24 cellular contexts compared by ENCODE assay signal in the genomic region with DNA sequence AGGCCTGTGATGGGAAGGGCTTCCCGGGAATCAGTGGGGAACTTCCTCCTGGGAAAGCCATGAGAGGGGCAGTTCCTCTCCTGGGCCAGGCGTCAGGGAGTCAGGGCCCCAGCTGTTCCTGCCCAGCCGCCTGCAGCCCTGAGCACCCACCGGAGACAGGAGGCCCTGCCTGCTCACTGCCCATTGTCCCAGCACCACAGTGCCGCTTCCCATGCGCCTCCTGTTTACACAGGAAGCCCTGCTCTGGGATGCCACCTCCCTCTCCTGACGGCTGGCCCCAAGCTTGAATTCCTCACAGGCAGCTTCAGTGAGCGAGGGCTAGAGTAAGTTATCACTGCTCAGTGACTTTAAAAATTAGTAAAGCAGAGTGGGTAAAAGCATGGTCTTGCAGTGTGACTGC. TPM values are rescaled to one million over a fixed set of nuclear protein-coding genes. Genes with fewer than 3 reads are reported as not detected.
DNase-seq lines count a peak whose midpoint lies in the region; ATAC-seq, FAIRE-seq and TF ChIP-seq lines count a peak whose summit lies in the region.
"Had no signal": no experiment of that assay in that cellular context is flagged by ENCODE, and none has a peak within 500 bp of the region (broad histone marks: within the 10 kb centered on the region; RNA-seq: fewer than 3 reads in every experiment).

No MANE protein-coding gene starts in this region.

- FAIRE-seq in H1 (lab: Jason Lieb, UNC), result no peak
- FAIRE-seq: GM12892, GM18507, HTR-8/SVneo had no signal

- H3K27ac Mint-ChIP-seq in activated naive CD8-positive, alpha-beta T cell treated with anti-CD3 and anti-CD28 coated beads, Interleukin-2, amount 50 U/mL, for 24 hours, result no peak overlapping the region
- H3K27ac Mint-ChIP-seq: CD4-positive, alpha-beta memory T cell; HFFc6 had no signal

- no peak overlapping the region for H3K4me2 ChIP-seq in H1 (ENCODE audit: insufficient read depth in 1 of 2, low read depth in 2 of 2, low read length in 2 of 2)
- H3K4me2 ChIP-seq: BLaER1 had no signal

- TF ChIP-seq RAD21 in H1 (IDR thresholded peaks at IDR 0.05 in 1 of 2, conservative IDR thresholded peaks at IDR 0.05 in 1 of 2; ENCODE audit: low read depth in 2 of 2, low read length in 2 of 2), result no peak

- H2AFZ ChIP-seq in H1 (ENCODE audit: low read length), result 0 out of 2 replicates have a peak overlapping the region, but pooled peaks have one; percentile 20
- H2AFZ ChIP-seq: GM23248 had no signal

- H2BK5ac ChIP-seq in H1 (ENCODE audit: low read depth, low read length), result no peak overlapping the region

- H3K79me2 ChIP-seq in H1 (ENCODE audit: control insufficient read depth in 1 of 2, insufficient read depth in 2 of 2, low read length in 2 of 2), result no peaks in the 10 kb centered on the region

- H2BK15ac ChIP-seq in H1 (ENCODE audit: low read length), result no peak overlapping the region

- H3K14ac ChIP-seq in H1 (ENCODE audit: insufficient read length), result no peak overlapping the region

- H3K23me2 ChIP-seq in H1 (ENCODE audit: low read depth, low read length), result no peaks in the 10 kb centered on the region

- H3K4me1 ChIP-seq in right atrium auricular region (peaks cover 0 to 6% of the 10 kb centered on the region in 2 donors), H1 (replicated peaks in 1 of 4; ENCODE audit: control insufficient read depth in 3 of 4, insufficient read depth in 4 of 4, low read length in 3 of 4) (no peaks in the 10 kb centered on the region; a peak in 1 of 7 replicates)

- no peak for TF ChIP-seq EP300 in H1 (IDR thresholded peaks at IDR 0.05; ENCODE audit: borderline replicate concordance in 1 of 2, low read depth in 2 of 2, low read length in 2 of 2)

- peaks cover 2% of the 10 kb centered on the region for H3K36me3 Mint-ChIP-seq in activated naive CD8-positive, alpha-beta T cell treated with anti-CD3 and anti-CD28 coated beads, Interleukin-2, amount 50 U/mL, for 24 hours (ENCODE audit: low read depth)

- H3K36me3 ChIP-seq in right atrium auricular region (no peaks in the 10 kb centered on the region), H1 (ENCODE audit: control insufficient read depth in 2 of 4, insufficient read depth in 4 of 4, low read length in 3 of 4) (no peaks in the 10 kb centered on the region)
- H3K36me3 ChIP-seq: BLaER1 had no signal

- peaks cover 9% of the 10 kb centered on the region for H3K4me1 Mint-ChIP-seq in activated naive CD8-positive, alpha-beta T cell treated with anti-CD3 and anti-CD28 coated beads, Interleukin-2, amount 50 U/mL, for 24 hours

- peaks cover 65% of the 10 kb centered on the region for H3K27me3 Mint-ChIP-seq in activated naive CD8-positive, alpha-beta T cell treated with anti-CD3 and anti-CD28 coated beads, Interleukin-2, amount 50 U/mL, for 24 hours

- H2BK20ac ChIP-seq in H1 (ENCODE audit: low read length), result no peak overlapping the region

- peaks cover 19% of the 10 kb centered on the region for H3K9me3 Mint-ChIP-seq in activated naive CD8-positive, alpha-beta T cell treated with anti-CD3 and anti-CD28 coated beads, Interleukin-2, amount 50 U/mL, for 24 hours

- peak; percentile 61 for DNase-seq in cardiac septum (ENCODE audit: low spot score)
- DNase-seq in right atrium auricular region (ENCODE audit: low spot score), result no peak
- DNase-seq in H1 (ENCODE audit: low read depth in 1 of 2, low spot score in 2 of 2), result no peak
- peak; percentile 23 for DNase-seq in kidney tubule cell (ENCODE audit: low spot score)
- no peak for DNase-seq in KG1 (lab: John Stamatoyannopoulos, UW)
- DNase-seq in activated naive CD8-positive, alpha-beta T cell treated with anti-CD3 and anti-CD28 coated beads, Interleukin-2, amount 50 U/mL, for 24 hours, result no peak
- DNase-seq: 8988T; CD4-positive, alpha-beta memory T cell; DMS153; DMS79; GDM1; GM23248; H7; HFFc6 had no signal

- H4K20me1 ChIP-seq in H1 (replicated peaks in 1 of 2; ENCODE audit: control insufficient read depth in 1 of 2, insufficient read depth in 2 of 2, low read length in 2 of 2), result no peaks in the 10 kb centered on the region
- H4K20me1 ChIP-seq: BLaER1 had no signal

- H3K18ac ChIP-seq in H1 (ENCODE audit: extremely low read depth, low read length), result no peak overlapping the region

- TF ChIP-seq CTCF in right atrium auricular region (IDR thresholded peaks at IDR 0.05) (no peak), H1 (IDR thresholded peaks at IDR 0.05; ENCODE audit: control extremely low read depth in 1 of 3, insufficient read depth in 1 of 3, low read depth in 1 of 3, low read length in 3 of 3) (no peak)

- 81% methylated on average over 8 of the region's 8 CpGs; no CpG with 5 or more reads in 1 of the 2 experiments for WGBS in H1 (ENCODE audit: extremely low coverage in 1 of 2, insufficient coverage in 1 of 2, insufficient read length in 1 of 2, insufficient replicate concordance in 2 of 2, low coverage in 1 of 2, low lambda C conversion rate in 2 of 2, missing lambda C conversion rate in 1 of 2), 2 experiments

- no peaks in the 10 kb centered on the region for H3K79me1 ChIP-seq in H1 (ENCODE audit: low read depth, low read length)

- H3K23ac ChIP-seq in H1 (ENCODE audit: insufficient read length), result no peak overlapping the region

- H3K4ac ChIP-seq in H1 (replicated peaks; ENCODE audit: insufficient read length, low read depth, low read length), result no peak overlapping the region

- ATAC-seq in activated naive CD8-positive, alpha-beta T cell treated with anti-CD3 and anti-CD28 coated beads, Interleukin-2, amount 50 U/mL, for 24 hours, result no peak
- ATAC-seq in HG03565 (IDR thresholded peaks at IDR 0.05; ENCODE audit: unreplicated experiment), result no peak
- ATAC-seq: HCT116 had no signal

- H3K27me3 ChIP-seq in right atrium auricular region (peaks cover 7 to 21% of the 10 kb centered on the region in 2 donors), H1 (replicated peaks in 1 of 4; ENCODE audit: control insufficient read depth in 3 of 4, extremely low read depth in 1 of 4, insufficient read depth in 3 of 4, low read length in 3 of 4) (peaks cover 5 to 15% (median 10%) of the 10 kb centered on the region in 4 experiments)
- H3K27me3 ChIP-seq: BLaER1 had no signal

- no peak overlapping the region for H4K5ac ChIP-seq in H1 (ENCODE audit: insufficient read length, low read depth, low read length)

- no peak overlapping the region for H4K8ac ChIP-seq in H1 (ENCODE audit: extremely low read depth, insufficient read depth, low read length)

- no peak overlapping the region for H3K27ac ChIP-seq in right atrium auricular region
- no peak overlapping the region; the same call in 1 of the 2 replicates for H3K27ac ChIP-seq in H1 (ENCODE audit: low read depth, low read length)
- H3K27ac ChIP-seq: BLaER1, GM23248 had no signal

- no peak overlapping the region for H2AK5ac ChIP-seq in H1 (ENCODE audit: low read depth, low read length)

- no peak overlapping the region for H2BK120ac ChIP-seq in H1 (replicated peaks; ENCODE audit: low read depth, low read length)

- intact Hi-C loops in cardiac septum (cut with DNase I), result no loop called here

- no peak overlapping the region for H3K4me3 Mint-ChIP-seq in activated naive CD8-positive, alpha-beta T cell treated with anti-CD3 and anti-CD28 coated beads, Interleukin-2, amount 50 U/mL, for 24 hours
- H3K4me3 Mint-ChIP-seq: CD14-positive monocyte; CD4-positive, alpha-beta memory T cell; HFFc6 had no signal

- H3K9me3 ChIP-seq in right atrium auricular region (peaks cover 0 to 27% of the 10 kb centered on the region in 2 donors), H1 (ENCODE audit: insufficient read depth in 2 of 2, low read depth in 1 of 2, low read length in 1 of 2) (peaks cover 0 to 7% of the 10 kb centered on the region in 2 experiments; a peak in 2 of 4 replicates)

- H3K56ac ChIP-seq in H1 (replicated peaks; ENCODE audit: insufficient read length, low read depth, low read length), result no peak overlapping the region

- H4K91ac ChIP-seq in H1 (replicated peaks; ENCODE audit: insufficient read length, low read length), result no peak overlapping the region

- H3K9ac ChIP-seq in H1 (replicated peaks in 1 of 4; ENCODE audit: extremely low read depth in 1 of 4, low read depth in 3 of 4, low read length in 3 of 4), result no peak overlapping the region
- H3K9ac ChIP-seq: BLaER1, GM23248 had no signal

- H3K4me3 ChIP-seq in right atrium auricular region (no peak overlapping the region), H1 (ENCODE audit: extremely low read depth in 1 of 4, insufficient read depth in 2 of 4, low read depth in 3 of 4, low read length in 4 of 4) (no peak overlapping the region)
- H3K4me3 ChIP-seq: BLaER1, GM23248 had no signal

- no peak for TF ChIP-seq POLR2A in H1 (IDR thresholded peaks at IDR 0.05; ENCODE audit: control extremely low read depth in 1 of 2, low read depth in 2 of 2, low read length in 2 of 2)

- POLR2A ChIA-PET in H1 (lab: Charles Lee; ENCODE audit: partially characterized antibody), result interaction anchor here (8.0 kb wide), 1 partner anchor 15 kb away, joined by 84 read pairs; the partner anchor contains the start of genes FOXL2 and FOXL2NB

- CTCF ChIA-PET in H1 (lab: Charles Lee; ENCODE audit: partially characterized antibody), result interaction anchor here (0.6 to 4.9 kb wide), 6 partner anchors 8 to 465 kb away, joined by 5 to 35 read pairs (median 18); partner anchors contain the start of genes FOXL2 and FOXL2NB

- no peak overlapping the region for H2BK12ac ChIP-seq in H1 (ENCODE audit: low read depth, low read length)

RNA-seq across cellular contexts. Expression of gene FOXL2NB, which starts 16.1 kb away (rescaled TPM):
- not detected for total RNA-seq in cardiac septum
- total RNA-seq in right atrium auricular region, result not detected
- 7.3 and 7.9 TPM in 2 replicates for total RNA-seq in H1 (2021; fragmentation: NEBNext Ultra II Directional; extraction: Animal tissue kit (Norgen Biotek cat#: 25700))
- 5.4 and 12.8 TPM in 2 replicates for polyA plus RNA-seq in H1 (2011; rRNA removed)
- polyA plus RNA-seq in H1 (2011; cell fraction: cytosol; rRNA removed), result 12.2 TPM
- polyA plus RNA-seq in H1 (2011; cell fraction: nucleus; rRNA removed), result 15.9 TPM
- 2.0 to 4.3 TPM (median 3.0 TPM) in 4 replicates for polyA plus RNA-seq in H1 (2012, experiment 1 of 2)
- 0.79 TPM for polyA plus RNA-seq in H1 (2012, experiment 2 of 2)
- polyA plus RNA-seq in H1 (2013, experiment 1 of 2), result 9.1 TPM
- 8.4 TPM for polyA plus RNA-seq in H1 (2013, experiment 2 of 2)
- 4.3 and 4.9 TPM in 2 replicates for polyA minus RNA-seq in H1 (2011; rRNA and poly(A)+ RNA removed)
- 3.1 TPM for polyA minus RNA-seq in H1 (2011; cell fraction: cytosol; rRNA and poly(A)+ RNA removed)
- polyA minus RNA-seq in H1 (2011; cell fraction: nucleus; rRNA and poly(A)+ RNA removed), result 10.0 TPM
- total RNA-seq: A673; CD4-positive, alpha-beta memory T cell had no signal
- polyA plus RNA-seq: CD14-positive monocyte had no signal

RNA-seq across cellular contexts. Expression of gene FOXL2, which starts 16.2 kb away (rescaled TPM):
- 0.11 TPM for total RNA-seq in cardiac septum
- not detected for total RNA-seq in right atrium auricular region
- total RNA-seq in H1 (2021; fragmentation: NEBNext Ultra II Directional; extraction: Animal tissue kit (Norgen Biotek cat#: 25700)), result 2.2 and 2.4 TPM in 2 replicates
- polyA plus RNA-seq in H1 (2011; rRNA removed), result 0.59 and 1.6 TPM in 2 replicates
- polyA plus RNA-seq in H1 (2011; cell fraction: cytosol; rRNA removed), result 0.88 TPM
- polyA plus RNA-seq in H1 (2011; cell fraction: nucleus; rRNA removed), result 1.5 TPM
- 0.57 to 0.83 TPM (median 0.62 TPM) in 4 replicates for polyA plus RNA-seq in H1 (2012, experiment 1 of 2)
- polyA plus RNA-seq in H1 (2012, experiment 2 of 2), result 1.2 TPM
- polyA plus RNA-seq in H1 (2013, experiment 1 of 2), result 1.6 TPM
- polyA plus RNA-seq in H1 (2013, experiment 2 of 2), result 2.1 TPM
- 0.10 and 0.41 TPM in 2 replicates for polyA minus RNA-seq in H1 (2011; rRNA and poly(A)+ RNA removed)
- polyA minus RNA-seq in H1 (2011; cell fraction: cytosol; rRNA and poly(A)+ RNA removed), result 0.51 TPM
- polyA minus RNA-seq in H1 (2011; cell fraction: nucleus; rRNA and poly(A)+ RNA removed), result 2.3 TPM
- total RNA-seq: A673; CD4-positive, alpha-beta memory T cell had no signal
- polyA plus RNA-seq: CD14-positive monocyte; CD4-positive, alpha-beta memory T cell had no signal

RNA-seq across cellular contexts. Expression of gene PRR23A, which starts 42.9 kb away (rescaled TPM):
- not detected for total RNA-seq in cardiac septum
- total RNA-seq in right atrium auricular region, result not detected
- total RNA-seq in H1 (2021; fragmentation: NEBNext Ultra II Directional; extraction: Animal tissue kit (Norgen Biotek cat#: 25700)), result not detected in 2 replicates
- not detected in 2 replicates for polyA plus RNA-seq in H1 (2011; rRNA removed)
- not detected for polyA plus RNA-seq in H1 (2011; cell fraction: cytosol; rRNA removed)
- polyA plus RNA-seq in H1 (2011; cell fraction: nucleus; rRNA removed), result not detected
- not detected in 4 replicates for polyA plus RNA-seq in H1 (2012, experiment 1 of 2)
- not detected for polyA plus RNA-seq in H1 (2012, experiment 2 of 2)
- polyA plus RNA-seq in H1 (2013, experiment 1 of 2), result not detected
- polyA plus RNA-seq in H1 (2013, experiment 2 of 2), result not detected
- polyA minus RNA-seq in H1 (2011; rRNA and poly(A)+ RNA removed), result not detected in 2 replicates
- polyA minus RNA-seq in H1 (2011; cell fraction: cytosol; rRNA and poly(A)+ RNA removed), result not detected
- not detected for polyA minus RNA-seq in H1 (2011; cell fraction: nucleus; rRNA and poly(A)+ RNA removed)
- total RNA-seq: A673; CD4-positive, alpha-beta memory T cell; Daoy; GM23248; H7; HFFc6 had no signal
- polyA plus RNA-seq: AG04450; CD14-positive monocyte; CD4-positive, alpha-beta memory T cell; GM23248 had no signal

RNA-seq across cellular contexts. Expression of gene PRR23B, which starts 57.6 kb away (rescaled TPM):
- total RNA-seq in cardiac septum (not detected), right atrium auricular region (not detected)
- total RNA-seq in H1 (2021; fragmentation: NEBNext Ultra II Directional; extraction: Animal tissue kit (Norgen Biotek cat#: 25700)), result not detected in 2 replicates
- not detected in 2 replicates for polyA plus RNA-seq in H1 (2011; rRNA removed)
- polyA plus RNA-seq in H1 (2011; cell fraction: cytosol; rRNA removed), result not detected
- polyA plus RNA-seq in H1 (2011; cell fraction: nucleus; rRNA removed), result not detected
- polyA plus RNA-seq in H1 (2012, experiment 1 of 2), result not detected in 4 replicates
- polyA plus RNA-seq in H1 (2012, experiment 2 of 2), result not detected
- polyA plus RNA-seq in H1 (2013, experiment 1 of 2), result not detected
- polyA plus RNA-seq in H1 (2013, experiment 2 of 2), result not detected
- polyA minus RNA-seq in H1 (2011; rRNA and poly(A)+ RNA removed), result not detected in 2 replicates
- polyA minus RNA-seq in H1 (2011; cell fraction: cytosol; rRNA and poly(A)+ RNA removed), result not detected
- polyA minus RNA-seq in H1 (2011; cell fraction: nucleus; rRNA and poly(A)+ RNA removed), result not detected
- total RNA-seq: A673; CD4-positive, alpha-beta memory T cell; Daoy; GM23248; H7; HFFc6 had no signal
- polyA plus RNA-seq: AG04450; CD14-positive monocyte; CD4-positive, alpha-beta memory T cell; GM23248 had no signal

Comparison
In these comparisons a context has a peak if more than half of its experiments do, and no peak if none do; other contexts are left out.
1. DNase-seq: peak in cardiac septum (single experiment) and kidney tubule cell (single experiment); none in right atrium auricular region (single experiment), H1 (0 of 2), KG1 (single experiment) and activated naive CD8-positive, alpha-beta T cell treated with anti-CD3 and anti-CD28 coated beads, Interleukin-2, amount 50 U/mL, for 24 hours (single experiment).